8 cellular contexts compared by ENCODE assay signal in the genomic region with DNA sequence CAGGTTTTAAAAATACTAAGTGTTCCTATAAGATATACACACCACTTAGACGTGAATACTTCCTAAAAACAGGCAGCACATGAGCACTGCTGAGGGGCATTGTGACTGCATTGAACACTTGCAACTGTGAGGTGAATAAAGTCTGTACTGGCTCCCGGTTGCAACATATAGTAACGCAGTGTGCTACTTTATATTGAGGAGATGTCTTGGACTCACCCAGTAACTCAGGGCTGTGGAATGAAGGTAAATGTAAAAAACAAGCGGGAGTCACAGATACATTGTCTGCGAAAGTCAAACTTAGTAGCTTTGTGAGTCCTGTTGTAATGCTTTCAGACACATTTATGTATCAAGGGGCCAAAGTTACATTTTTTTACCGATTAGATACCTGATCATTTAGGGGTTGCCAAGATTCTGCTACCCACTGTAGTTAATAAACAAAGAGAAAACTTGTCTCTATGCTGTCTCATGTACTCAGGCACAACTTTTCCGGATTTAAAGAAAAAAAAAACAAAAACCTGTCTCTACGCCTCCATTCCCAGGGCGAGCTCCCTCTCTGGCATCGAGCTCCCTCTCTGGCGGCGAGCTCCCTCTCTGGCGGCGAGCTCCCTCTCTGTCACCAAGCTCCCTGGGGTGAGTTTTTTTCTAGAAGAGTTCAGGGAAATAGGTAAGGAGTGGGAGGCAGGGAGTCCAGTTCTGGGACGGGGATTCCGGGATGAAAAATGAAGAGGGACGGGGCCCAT. TPM values are rescaled to one million over a fixed set of nuclear protein-coding genes. Genes with fewer than 3 reads are reported as not detected.
DNase-seq lines count a peak whose midpoint lies in the region; ATAC-seq, FAIRE-seq and TF ChIP-seq lines count a peak whose summit lies in the region.

No MANE protein-coding gene starts in this region.

- no peaks in the 10 kb centered on the region for H3K79me1 ChIP-seq in H1 (ENCODE audit: low read depth, low read length)

- H3K4me1 ChIP-seq in OCI-LY1 (ENCODE audit: insufficient read depth, low read length, severe bottlenecking): peaks cover 31% of the 10 kb centered on the region
- peaks cover 0 to 2% (median 0%) of the 10 kb centered on the region in 4 experiments; a peak in 1 of 7 replicates for H3K4me1 ChIP-seq in H1 (replicated peaks in 1 of 4; ENCODE audit: control insufficient read depth in 3 of 4, insufficient read depth in 4 of 4, low read length in 3 of 4)

- no peak for FAIRE-seq in H1 (lab: Jason Lieb, UNC)

- H3K4me3 ChIP-seq in OCI-LY1 (ENCODE audit: low read depth, low read length, poor library complexity, severe bottlenecking): peak overlapping the region; percentile 93
- peak overlapping the region in 2 of 4 experiments; percentile 46 to 59; a peak in 2 of 8 replicates for H3K4me3 ChIP-seq in H1 (ENCODE audit: extremely low read depth in 1 of 4, insufficient read depth in 2 of 4, low read depth in 3 of 4, low read length in 4 of 4)

- no peak for TF ChIP-seq RAD21 in H1 (IDR thresholded peaks at IDR 0.05 in 1 of 2, conservative IDR thresholded peaks at IDR 0.05 in 1 of 2; ENCODE audit: low read depth in 2 of 2, low read length in 2 of 2)

- TF ChIP-seq POLR2A in H1 (IDR thresholded peaks at IDR 0.05; ENCODE audit: control extremely low read depth in 1 of 2, low read depth in 2 of 2, low read length in 2 of 2): no peak

- CTCF ChIA-PET in H1 (lab: Charles Lee; ENCODE audit: partially characterized antibody): interaction anchor here (0.7 to 1.5 kb wide), 3 partner anchors 41 to 77 kb away, joined by 3 to 4 read pairs (median 3); no protein-coding TSS in a partner anchor

- DNase-seq in DMS53 treated with DMSO at 0.1 percent for 48 hours (lab: John Stamatoyannopoulos, UW; ENCODE audit: unreplicated experiment): peak; percentile 14
- no peak for DNase-seq in H1 (ENCODE audit: low read depth in 1 of 2, low spot score in 2 of 2)
- no peak for DNase-seq in natural killer cell
- DNase-seq in NAMALWA (ENCODE audit: low spot score): no peak
- no peak for DNase-seq in NCI-H2029 treated with DMSO at 0.1 percent for 48 hours (lab: John Stamatoyannopoulos, UW)

- H3K27me3 ChIP-seq in OCI-LY1 (ENCODE audit: insufficient read depth, low read length) (no peaks in the 10 kb centered on the region), H1 (replicated peaks in 1 of 4; ENCODE audit: control insufficient read depth in 3 of 4, extremely low read depth in 1 of 4, insufficient read depth in 3 of 4, low read length in 3 of 4) (no peaks in the 10 kb centered on the region; a peak in 2 of 7 replicates)

- POLR2A ChIA-PET in H1 (lab: Charles Lee; ENCODE audit: partially characterized antibody): interaction anchor here (0.7 kb wide), 1 partner anchor 16 kb away, joined by 3 read pairs; no protein-coding TSS in a partner anchor

- H3K79me2 ChIP-seq in OCI-LY1 (ENCODE audit: insufficient read depth, low read length) (no peaks in the 10 kb centered on the region), H1 (ENCODE audit: control insufficient read depth in 1 of 2, insufficient read depth in 2 of 2, low read length in 2 of 2) (no peaks in the 10 kb centered on the region)

- H3K9ac ChIP-seq in OCI-LY1 (ENCODE audit: low read length) (peak overlapping the region; percentile 91), H1 (replicated peaks in 1 of 4; ENCODE audit: extremely low read depth in 1 of 4, low read depth in 3 of 4, low read length in 3 of 4) (no peak overlapping the region)

- H3K9me3 ChIP-seq in OCI-LY1 (ENCODE audit: low read length) (no peaks in the 10 kb centered on the region), H1 (ENCODE audit: insufficient read depth in 2 of 2, low read depth in 1 of 2, low read length in 1 of 2) (no peaks in the 10 kb centered on the region; a peak in 1 of 4 replicates)

- 0 out of 2 replicates have a peak overlapping the region, but pooled peaks have one; percentile 40 for H2BK15ac ChIP-seq in H1 (ENCODE audit: low read length)

- no peak overlapping the region for H3K56ac ChIP-seq in H1 (replicated peaks; ENCODE audit: insufficient read length, low read depth, low read length)

- H2BK120ac ChIP-seq in H1 (replicated peaks; ENCODE audit: low read depth, low read length): no peak overlapping the region

- H4K20me1 ChIP-seq in OCI-LY1 (ENCODE audit: insufficient read depth, low read length): no peaks in the 10 kb centered on the region
- no peaks in the 10 kb centered on the region for H4K20me1 ChIP-seq in H1 (replicated peaks in 1 of 2; ENCODE audit: control insufficient read depth in 1 of 2, insufficient read depth in 2 of 2, low read length in 2 of 2)

- peak overlapping the region; percentile 32; the same call in 1 of the 2 replicates for H3K18ac ChIP-seq in H1 (ENCODE audit: extremely low read depth, low read length)

- H3K9me3 Mint-ChIP-seq in natural killer cell: no peaks in the 10 kb centered on the region

- no peak for TF ChIP-seq CTCF in OCI-LY1 (IDR thresholded peaks at IDR 0.05; ENCODE audit: low read length)
- TF ChIP-seq CTCF in H1 (IDR thresholded peaks at IDR 0.05; ENCODE audit: control extremely low read depth in 1 of 3, insufficient read depth in 1 of 3, low read depth in 1 of 3, low read length in 3 of 3): no peak
- no peak for TF ChIP-seq CTCF in natural killer cell (IDR thresholded peaks at IDR 0.05)

- H2BK20ac ChIP-seq in H1 (ENCODE audit: low read length): no peak overlapping the region

- ATAC-seq in natural killer cell: no peak
- ATAC-seq in GM21526 (IDR thresholded peaks at IDR 0.05; ENCODE audit: low FRiP score, unreplicated experiment): no peak
- no peak for ATAC-seq in GM18498 (IDR thresholded peaks at IDR 0.05; ENCODE audit: unreplicated experiment)

- H3K23me2 ChIP-seq in H1 (ENCODE audit: low read depth, low read length): peaks cover 9% of the 10 kb centered on the region

- no peak overlapping the region for H4K91ac ChIP-seq in H1 (replicated peaks; ENCODE audit: insufficient read length, low read length)

- no peak for TF ChIP-seq EP300 in H1 (IDR thresholded peaks at IDR 0.05; ENCODE audit: borderline replicate concordance in 1 of 2, low read depth in 2 of 2, low read length in 2 of 2)

- no peak overlapping the region for H3K14ac ChIP-seq in H1 (ENCODE audit: insufficient read length)

- no peak overlapping the region for H4K8ac ChIP-seq in H1 (ENCODE audit: extremely low read depth, insufficient read depth, low read length)

- H3K27me3 Mint-ChIP-seq in natural killer cell (ENCODE audit: low read depth in 2 of 2): no peaks in the 10 kb centered on the region

- intact Hi-C loops in natural killer cell (cut with micrococcal nuclease): loop anchor here (2.0 to 5.0 kb wide), 3 partner anchors 38 to 51 kb away; no protein-coding TSS in a partner anchor

- H3K4me3 Mint-ChIP-seq in natural killer cell: peak overlapping the region; percentile 88

- H2BK12ac ChIP-seq in H1 (ENCODE audit: low read depth, low read length): no peak overlapping the region

- H3K9me2 ChIP-seq in OCI-LY1 (ENCODE audit: low read depth, low read length): no peaks in the 10 kb centered on the region

- H3K4me1 Mint-ChIP-seq in natural killer cell: peaks cover 6 to 28% of the 10 kb centered on the region in 2 donors

- H4K5ac ChIP-seq in H1 (ENCODE audit: insufficient read length, low read depth, low read length): no peak overlapping the region

- no peak overlapping the region for H3K23ac ChIP-seq in H1 (ENCODE audit: insufficient read length)

- peak overlapping the region; percentile 90 to 91 for H3K27ac Mint-ChIP-seq in natural killer cell

- H3K4me2 ChIP-seq in OCI-LY1 (ENCODE audit: low read length) (peak overlapping the region; percentile 83), H1 (ENCODE audit: insufficient read depth in 1 of 2, low read depth in 2 of 2, low read length in 2 of 2) (peak overlapping the region in 1 of 2 experiments; percentile 75; a peak in 2 of 4 replicates)

- H2AFZ ChIP-seq in OCI-LY1 (ENCODE audit: low read length) (no peak overlapping the region), H1 (ENCODE audit: low read length) (no peak overlapping the region)

- H2AK5ac ChIP-seq in H1 (ENCODE audit: low read depth, low read length): no peak overlapping the region

- no peaks in the 10 kb centered on the region for H3K36me3 Mint-ChIP-seq in natural killer cell

- no peak overlapping the region for H3K4ac ChIP-seq in H1 (replicated peaks; ENCODE audit: insufficient read length, low read depth, low read length)

- no peaks in the 10 kb centered on the region; the same call in 1 of the 2 replicates for H3K36me3 ChIP-seq in OCI-LY1 (ENCODE audit: insufficient read depth, low read length)
- H3K36me3 ChIP-seq in H1 (ENCODE audit: control insufficient read depth in 2 of 4, insufficient read depth in 4 of 4, low read length in 3 of 4): no peaks in the 10 kb centered on the region

- H3F3A ChIP-seq in OCI-LY1 (ENCODE audit: insufficient read depth, low read length): no peaks in the 10 kb centered on the region

- 78% methylated on average over 15 of the region's 17 CpGs; no CpG with 5 or more reads in 1 of the 2 experiments for WGBS in H1 (ENCODE audit: extremely low coverage in 1 of 2, insufficient coverage in 1 of 2, insufficient read length in 1 of 2, insufficient replicate concordance in 2 of 2, low coverage in 1 of 2, low lambda C conversion rate in 2 of 2, missing lambda C conversion rate in 1 of 2), 2 experiments

- H3K27ac ChIP-seq in OCI-LY1 (ENCODE audit: low read depth, low read length, poor library complexity, severe bottlenecking): peak overlapping the region; percentile 54
- no peak overlapping the region for H3K27ac ChIP-seq in H1 (ENCODE audit: low read depth, low read length)

- H2BK5ac ChIP-seq in H1 (ENCODE audit: low read depth, low read length): no peak overlapping the region

TF ChIP-seq in H1, 55 proteins besides CTCF, POLR2A, EP300 and RAD21:
- no peak for TF ChIP-seq RXRA (IDR thresholded peaks at IDR 0.05; ENCODE audit: insufficient read depth, low read depth, low read length)

RNA-seq across cellular contexts. Expression of a gene that starts 16.8 kb away (rescaled TPM):
- 221 and 226 TPM in 2 replicates for total RNA-seq in H1 (2021; fragmentation: NEBNext Ultra II Directional; extraction: Animal tissue kit (Norgen Biotek cat#: 25700))
- 474 and 560 TPM in 2 replicates for polyA plus RNA-seq in H1 (2011; rRNA removed)
- 548 TPM for polyA plus RNA-seq in H1 (2011; cell fraction: cytosol; rRNA removed)
- polyA plus RNA-seq in H1 (2011; cell fraction: nucleus; rRNA removed): 600 TPM
- 259 to 372 TPM (median 349 TPM) in 4 replicates for polyA plus RNA-seq in H1 (2012, experiment 1 of 2)
- 396 TPM for polyA plus RNA-seq in H1 (2012, experiment 2 of 2)
- polyA plus RNA-seq in H1 (2013, experiment 1 of 2): 562 TPM
- polyA plus RNA-seq in H1 (2013, experiment 2 of 2): 595 TPM
- 167 and 181 TPM in 2 replicates for polyA minus RNA-seq in H1 (2011; rRNA and poly(A)+ RNA removed)
- 176 TPM for polyA minus RNA-seq in H1 (2011; cell fraction: cytosol; rRNA and poly(A)+ RNA removed)
- polyA minus RNA-seq in H1 (2011; cell fraction: nucleus; rRNA and poly(A)+ RNA removed): 99.6 TPM
- 1,000 to 10,000 TPM; 2,088 to 2,855 (median 2,731) TPM for total RNA-seq in natural killer cell
